In genomic region chr1:93909146-93910050, GRCh38 we compare ENCODE assay signal across 1 cellular context.
TF ChIP-seq lines count a peak whose summit lies in the region.

Gene GCLM, minus strand, starts transcription at chr1:93909430. Its CDS starts 267 bp downstream, at chr1:93909163.

TF ChIP-seq in HepG2, 621 proteins besides CTCF, POLR2A, EP300 and RAD21 (continued from another document and continues in another):
- TF ChIP-seq REST (IDR thresholded peaks at IDR 0.05; ENCODE audit: borderline replicate concordance in 1 of 2, low read depth in 1 of 2, low read length in 2 of 2) (no peak; a peak in 1 of 4 replicates), ZNF788 (CRISPR knock-in tag; IDR thresholded peaks at IDR 0.05; ENCODE audit: borderline replicate concordance) (peak; percentile 80; the same call in 1 of the 2 replicates), AFF4 (CRISPR knock-in tag; IDR thresholded peaks at IDR 0.05) (no peak), NCOA2 (CRISPR knock-in tag; IDR thresholded peaks at IDR 0.05) (no peak), NFKB2 (CRISPR knock-in tag; IDR thresholded peaks at IDR 0.05; ENCODE audit: borderline replicate concordance) (peak; percentile 49; the same call in 1 of the 2 replicates), ZNF275 (CRISPR knock-in tag; IDR thresholded peaks at IDR 0.05; ENCODE audit: borderline replicate concordance) (no peak), ZNF768 (CRISPR knock-in tag; IDR thresholded peaks at IDR 0.05) (no peak), SUZ12 (IDR thresholded peaks at IDR 0.05; ENCODE audit: low read depth, low read length) (no peak), SOX6 (IDR thresholded peaks at IDR 0.05) (no peak), SOX6 (CRISPR knock-in tag; IDR thresholded peaks at IDR 0.05) (peak; percentile 57), FOXA1 (IDR thresholded peaks at IDR 0.05) (no peak), FOXA1 (CRISPR knock-in tag; IDR thresholded peaks at IDR 0.05) (peak; percentile 47; the same call in 1 of the 2 replicates), NFYC (CRISPR knock-in tag; IDR thresholded peaks at IDR 0.05) (no peak), PHF21A (CRISPR knock-in tag; IDR thresholded peaks at IDR 0.05) (peak; percentile 57; the same call in 1 of the 2 replicates), RFX3 (CRISPR knock-in tag; IDR thresholded peaks at IDR 0.05) (no peak), ZNF691 (CRISPR knock-in tag; IDR thresholded peaks at IDR 0.05; ENCODE audit: borderline replicate concordance, low read depth) (0 out of 2 replicates have a peak, but pooled peaks have one; percentile 34), BCL3 (CRISPR knock-in tag; IDR thresholded peaks at IDR 0.05) (no peak; the same call in 1 of the 2 replicates), FOXK1 (CRISPR knock-in tag; IDR thresholded peaks at IDR 0.05; ENCODE audit: borderline replicate concordance, low read depth) (no peak), RBAK (CRISPR knock-in tag; IDR thresholded peaks at IDR 0.05) (no peak), REL (CRISPR knock-in tag; conservative IDR thresholded peaks at IDR 0.05) (no peak), ZNF335 (CRISPR knock-in tag; IDR thresholded peaks at IDR 0.05) (no peak), CSRNP1 (CRISPR knock-in tag; IDR thresholded peaks at IDR 0.05) (no peak), TRIM22 (IDR thresholded peaks at IDR 0.05) (no peak), BCL6 (CRISPR knock-in tag; IDR thresholded peaks at IDR 0.05) (peak; percentile 92), POLR2AphosphoS2 (IDR thresholded peaks at IDR 0.05; ENCODE audit: low read depth, low read length) (no peak), ZFP90 (CRISPR knock-in tag; IDR thresholded peaks at IDR 0.05; ENCODE audit: borderline replicate concordance) (no peak; the same call in 1 of the 2 replicates), ZNF367 (CRISPR knock-in tag; IDR thresholded peaks at IDR 0.05; ENCODE audit: borderline replicate concordance) (no peak), ZNF569 (CRISPR knock-in tag; IDR thresholded peaks at IDR 0.05; ENCODE audit: borderline replicate concordance) (no peak), FOXJ3 (CRISPR knock-in tag; IDR thresholded peaks at IDR 0.05; ENCODE audit: borderline replicate concordance) (no peak), ZNF10 (CRISPR knock-in tag; IDR thresholded peaks at IDR 0.05; ENCODE audit: borderline replicate concordance, low read depth) (no peak), SRY (CRISPR knock-in tag; IDR thresholded peaks at IDR 0.05) (no peak; the same call in 1 of the 2 replicates), TBP (CRISPR knock-in tag; IDR thresholded peaks at IDR 0.05) (no peak), RFXAP (CRISPR knock-in tag; IDR thresholded peaks at IDR 0.05; ENCODE audit: borderline replicate concordance) (peak; percentile 65; the same call in 1 of the 2 replicates), ZFY (CRISPR knock-in tag; IDR thresholded peaks at IDR 0.05) (peak; percentile 68; the same call in 1 of the 2 replicates), ZNF136 (CRISPR knock-in tag; IDR thresholded peaks at IDR 0.05; ENCODE audit: low read depth) (no peak), ZNF224 (CRISPR knock-in tag; IDR thresholded peaks at IDR 0.05) (no peak), ZNF333 (CRISPR knock-in tag; IDR thresholded peaks at IDR 0.05; ENCODE audit: borderline replicate concordance) (no peak), ZSCAN31 (CRISPR knock-in tag; IDR thresholded peaks at IDR 0.05; ENCODE audit: low read depth) (peak; percentile 58; the same call in 1 of the 2 replicates), HOXA5 (CRISPR knock-in tag; IDR thresholded peaks at IDR 0.05) (no peak), ZNF883 (CRISPR knock-in tag; IDR thresholded peaks at IDR 0.05; ENCODE audit: not compliant biosample characterization) (no peak), ZNF672 (CRISPR knock-in tag; IDR thresholded peaks at IDR 0.05) (no peak), PHF8 (CRISPR knock-in tag; IDR thresholded peaks at IDR 0.05) (peak; percentile 69), E2F5 (CRISPR knock-in tag; conservative IDR thresholded peaks at IDR 0.05) (peak; percentile 76), NCOA1 (CRISPR knock-in tag; IDR thresholded peaks at IDR 0.05) (no peak), ZNF33B (CRISPR knock-in tag; IDR thresholded peaks at IDR 0.05) (no peak), GATAD2A (CRISPR knock-in tag; IDR thresholded peaks at IDR 0.05) (peak; percentile 65), ZBTB44 (CRISPR knock-in tag; IDR thresholded peaks at IDR 0.05) (no peak), PREB (CRISPR knock-in tag; IDR thresholded peaks at IDR 0.05) (no peak), ZNF678 (CRISPR knock-in tag; IDR thresholded peaks at IDR 0.05) (no peak), DMAP1 (CRISPR knock-in tag; IDR thresholded peaks at IDR 0.05) (0 out of 2 replicates have a peak, but pooled peaks have one; percentile 1), KLF11 (CRISPR knock-in tag; IDR thresholded peaks at IDR 0.05) (no peak), ZFP82 (CRISPR knock-in tag; IDR thresholded peaks at IDR 0.05; ENCODE audit: borderline replicate concordance) (no peak; the same call in 1 of the 2 replicates)
